Comparison of ENCODE assay signal across 29 cellular contexts in the genomic region with DNA sequence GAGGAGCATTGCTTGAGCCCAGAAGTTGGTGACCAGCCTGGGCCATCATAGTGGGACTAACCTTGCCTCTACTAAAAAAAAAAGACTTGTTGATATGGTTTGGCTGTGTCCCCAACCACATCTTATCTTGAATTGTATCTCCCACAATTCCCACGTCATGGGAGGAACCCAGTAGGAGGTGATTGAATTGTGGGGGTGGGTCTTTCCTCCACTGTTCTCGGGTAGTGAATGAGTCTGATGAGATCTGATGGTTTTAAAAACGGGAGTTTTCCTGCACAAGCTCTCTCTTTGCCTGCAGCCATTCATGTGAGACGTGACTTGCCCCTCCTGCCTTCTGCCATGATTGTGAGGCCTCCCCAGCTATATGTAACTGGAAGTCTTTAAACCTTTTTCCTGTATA. TPM values are rescaled to one million over a fixed set of nuclear protein-coding genes. Genes with fewer than 3 reads are reported as not detected.
DNase-seq lines count a peak whose midpoint lies in the region; ATAC-seq and TF ChIP-seq lines count a peak whose summit lies in the region.
"Had no signal": no experiment of that assay in that cellular context is flagged by ENCODE, and none has a peak within 500 bp of the region (broad histone marks: within the 10 kb centered on the region; RNA-seq: fewer than 3 reads in every experiment).

No MANE protein-coding gene starts in this region.

- H3K9me3 Mint-ChIP-seq in activated naive CD4-positive, alpha-beta T cell treated with anti-CD3 and anti-CD28 coated beads, Interleukin-2, amount 10 ng/mL, durations not matched to agents 7 days and 5 days, result no peaks in the 10 kb centered on the region
- H3K9me3 Mint-ChIP-seq in activated CD8-positive, alpha-beta T cell treated with anti-CD3 and anti-CD28 coated beads, Interleukin-2, amount 10 ng/mL, durations not matched to agents 7 days and 5 days (ENCODE audit: insufficient read depth), result no peaks in the 10 kb centered on the region
- H3K9me3 Mint-ChIP-seq: T-cell had no signal

- no peak overlapping the region for H3K4me3 ChIP-seq in NB4 (ENCODE audit: low read depth, low read length)
- H3K4me3 ChIP-seq in GM23248, result no peak overlapping the region
- H3K4me3 ChIP-seq: BLaER1 treated with 17β-estradiol and CSF1 and Interleukin-3, amounts not matched to agents 10 nM and 100 nM; breast epithelium; prostate gland; sigmoid colon; uterus had no signal

- peaks cover 6% of the 10 kb centered on the region for H3K4me1 Mint-ChIP-seq in activated naive CD4-positive, alpha-beta T cell treated with anti-CD3 and anti-CD28 coated beads, Interleukin-2, amount 10 ng/mL, durations not matched to agents 7 days and 5 days
- peaks cover 10% of the 10 kb centered on the region for H3K4me1 Mint-ChIP-seq in activated CD8-positive, alpha-beta T cell treated with anti-CD3 and anti-CD28 coated beads, Interleukin-2, amount 10 ng/mL, durations not matched to agents 7 days and 5 days (ENCODE audit: low read depth)

- TF ChIP-seq CTCF in NB4 (IDR thresholded peaks at IDR 0.05; ENCODE audit: low read depth, low read length), result no peak

- POLR2A ChIA-PET in activated CD8-positive, alpha-beta T cell treated with anti-CD3 and anti-CD28 coated beads, Interleukin-2, amount 10 ng/mL, durations not matched to agents 7 days and 5 days (lab: Charles Lee), result interaction anchor here (1.0 kb wide), 1 partner anchor 172 kb away, joined by 4 read pairs; the partner anchor contains the start of gene ERCC3

- in situ Hi-C loops in GM23248 (cut with MboI), result no loop called here

- H3K9me3 ChIP-seq in GM23248 (ENCODE audit: low read depth), result no peaks in the 10 kb centered on the region
- H3K9me3 ChIP-seq: breast epithelium, neutrophil, prostate gland, sigmoid colon, uterus had no signal

- 83% methylated on average over 4 of the region's 4 CpGs for WGBS in GM23248 (ENCODE audit: low coverage in 1 of 2, low lambda C conversion rate in 2 of 2, missing lambda C conversion rate in 2 of 2), 2 experiments

- no peaks in the 10 kb centered on the region for H3K27me3 ChIP-seq in GM23248 (replicated peaks; ENCODE audit: insufficient read depth)
- H3K27me3 ChIP-seq: BLaER1 treated with 17β-estradiol and CSF1 and Interleukin-3, amounts not matched to agents 10 nM and 100 nM; breast epithelium; neutrophil; sigmoid colon; uterus had no signal

- H3F3A ChIP-seq in GM23248 (ENCODE audit: insufficient read depth), result no peaks in the 10 kb centered on the region

- H4K20me1 ChIP-seq in GM23248 (ENCODE audit: insufficient read depth), result no peaks in the 10 kb centered on the region
- H4K20me1 ChIP-seq: BLaER1 treated with 17β-estradiol and CSF1 and Interleukin-3, amounts not matched to agents 10 nM and 100 nM had no signal

- H2AFZ ChIP-seq in GM23248, result no peak overlapping the region

- H3K4me1 ChIP-seq in GM23248 (ENCODE audit: insufficient read depth), result no peaks in the 10 kb centered on the region
- H3K4me1 ChIP-seq: breast epithelium, prostate gland, sigmoid colon, uterus had no signal

- H3K27ac Mint-ChIP-seq in activated naive CD4-positive, alpha-beta T cell treated with anti-CD3 and anti-CD28 coated beads, Interleukin-2, amount 10 ng/mL, durations not matched to agents 7 days and 5 days, result no peak overlapping the region
- H3K27ac Mint-ChIP-seq in activated CD8-positive, alpha-beta T cell treated with anti-CD3 and anti-CD28 coated beads, Interleukin-2, amount 10 ng/mL, durations not matched to agents 7 days and 5 days, result peak overlapping the region; percentile 11
- H3K27ac Mint-ChIP-seq: T-cell had no signal

- TF ChIP-seq POLR2A in NB4 (IDR thresholded peaks at IDR 0.05; ENCODE audit: extremely low read depth, insufficient read length), result no peak

- CTCF ChIA-PET in activated naive CD4-positive, alpha-beta T cell treated with anti-CD3 and anti-CD28 coated beads, Interleukin-2, amount 10 ng/mL, durations not matched to agents 7 days and 5 days (lab: Charles Lee), result interaction anchor here (0.6 kb wide), 1 partner anchor 52 kb away, joined by 3 read pairs; no protein-coding TSS in a partner anchor
- CTCF ChIA-PET in activated CD8-positive, alpha-beta T cell treated with anti-CD3 and anti-CD28 coated beads, Interleukin-2, amount 10 ng/mL, durations not matched to agents 7 days and 5 days (lab: Charles Lee), result interaction anchor here (1.0 kb wide), 1 partner anchor 14 kb away, joined by 3 read pairs; no protein-coding TSS in a partner anchor

- DNase-seq in activated naive CD4-positive, alpha-beta T cell treated with Interleukin-2 at 50 U/mL for 16 hours, result peak; percentile 22
- no peak for DNase-seq in activated naive CD4-positive, alpha-beta T cell treated with anti-CD3 and anti-CD28 coated beads, Interleukin-2, amount 10 ng/mL, durations not matched to agents 7 days and 5 days
- DNase-seq in NB4 (ENCODE audit: low read depth) (peak; percentile 17), GM23248 (no peak)
- DNase-seq in activated CD8-positive, alpha-beta T cell treated with anti-CD3 and anti-CD28 coated beads, Interleukin-2, amount 10 ng/mL, durations not matched to agents 7 days and 5 days, result no peak
- DNase-seq in stimulated activated CD4-positive, alpha-beta T cell treated with anti-CD3 and anti-CD28 coated beads, Interleukin-4, amount 100 ng/mL, for 24 hours, result peak; percentile 21
- DNase-seq: activated effector memory CD4-positive, alpha-beta T cell treated with Interleukin-2 at 50 U/mL for 16 hours; amniotic stem cell; COR-L47; effector CD4-positive, alpha-beta T cell; GF-D8; glutamatergic neuron; Karpas-422; mammary epithelial cell; MV-4-11; NCI-H1694; NCI-H2171; NCI-H524; sigmoid colon; T-cell; uterus had no signal

- no peaks in the 10 kb centered on the region for H3K27me3 Mint-ChIP-seq in activated naive CD4-positive, alpha-beta T cell treated with anti-CD3 and anti-CD28 coated beads, Interleukin-2, amount 10 ng/mL, durations not matched to agents 7 days and 5 days
- no peaks in the 10 kb centered on the region for H3K27me3 Mint-ChIP-seq in activated CD8-positive, alpha-beta T cell treated with anti-CD3 and anti-CD28 coated beads, Interleukin-2, amount 10 ng/mL, durations not matched to agents 7 days and 5 days (ENCODE audit: low read depth)
- H3K27me3 Mint-ChIP-seq: T-cell had no signal

- no peak overlapping the region for H3K4me3 Mint-ChIP-seq in activated naive CD4-positive, alpha-beta T cell treated with anti-CD3 and anti-CD28 coated beads, Interleukin-2, amount 10 ng/mL, durations not matched to agents 7 days and 5 days
- H3K4me3 Mint-ChIP-seq in activated CD8-positive, alpha-beta T cell treated with anti-CD3 and anti-CD28 coated beads, Interleukin-2, amount 10 ng/mL, durations not matched to agents 7 days and 5 days, result no peak overlapping the region
- H3K4me3 Mint-ChIP-seq: T-cell had no signal

- H3K4me2 ChIP-seq in GM23248 (ENCODE audit: unreplicated experiment), result no peak overlapping the region

- ATAC-seq in activated CD8-positive, alpha-beta T cell treated with anti-CD3 and anti-CD28 coated beads, Interleukin-2, amount 10 ng/mL, durations not matched to agents 7 days and 5 days, result no peak
- no peak for ATAC-seq in HG02973 (IDR thresholded peaks at IDR 0.05; ENCODE audit: unreplicated experiment)
- ATAC-seq: Panc1 had no signal

- H3K9ac ChIP-seq in GM23248, result no peak overlapping the region
- H3K9ac ChIP-seq: BLaER1 treated with 17β-estradiol and CSF1 and Interleukin-3, amounts not matched to agents 10 nM and 100 nM had no signal

- no peaks in the 10 kb centered on the region for H3K79me2 ChIP-seq in GM23248 (ENCODE audit: insufficient read depth)

- no peak overlapping the region for H3K27ac ChIP-seq in GM23248
- H3K27ac ChIP-seq: BLaER1 treated with 17β-estradiol and CSF1 and Interleukin-3, amounts not matched to agents 10 nM and 100 nM; breast epithelium; epithelial cell of prostate; neutrophil; prostate gland; sigmoid colon; uterus had no signal

- H3K36me3 ChIP-seq in GM23248 (ENCODE audit: low read depth), result no peaks in the 10 kb centered on the region
- H3K36me3 ChIP-seq: breast epithelium, prostate gland, uterus had no signal

- H3K36me3 Mint-ChIP-seq in activated naive CD4-positive, alpha-beta T cell treated with anti-CD3 and anti-CD28 coated beads, Interleukin-2, amount 10 ng/mL, durations not matched to agents 7 days and 5 days, result peaks cover 17% of the 10 kb centered on the region
- peaks cover 15% of the 10 kb centered on the region for H3K36me3 Mint-ChIP-seq in activated CD8-positive, alpha-beta T cell treated with anti-CD3 and anti-CD28 coated beads, Interleukin-2, amount 10 ng/mL, durations not matched to agents 7 days and 5 days (ENCODE audit: low read depth)

- H3K9me2 ChIP-seq in GM23248 (ENCODE audit: insufficient read depth), result 0 out of 2 replicates have a peak, but pooled peaks cover 4% of the 10 kb centered on the region

RNA-seq across cellular contexts. Expression of gene PROC, which starts 47.0 kb away (rescaled TPM):
- not detected for total RNA-seq in activated CD8-positive, alpha-beta T cell treated with anti-CD3 and anti-CD28 coated beads, Interleukin-2, amount 10 ng/mL, durations not matched to agents 7 days and 5 days
- total RNA-seq in GM23248 (2014; rRNA removed; shearing (Covaris generic)), result not detected in 2 replicates
- not detected in 2 replicates for polyA plus RNA-seq in GM23248 (2016; fragmentation: Nextera tagmentation; extraction: Ambion mirVana)
- total RNA-seq: breast epithelium, prostate gland, sigmoid colon had no signal
- polyA plus RNA-seq: AG04450 had no signal

Comparison
In these comparisons a context has a peak if more than half of its experiments do, and no peak if none do; other contexts are left out.
1. DNase-seq: peak in activated naive CD4-positive, alpha-beta T cell treated with Interleukin-2 at 50 U/mL for 16 hours (single experiment), NB4 (single experiment) and stimulated activated CD4-positive, alpha-beta T cell treated with anti-CD3 and anti-CD28 coated beads, Interleukin-4, amount 100 ng/mL, for 24 hours (single experiment); none in activated naive CD4-positive, alpha-beta T cell treated with anti-CD3 and anti-CD28 coated beads, Interleukin-2, amount 10 ng/mL, durations not matched to agents 7 days and 5 days (single experiment), activated CD8-positive, alpha-beta T cell treated with anti-CD3 and anti-CD28 coated beads, Interleukin-2, amount 10 ng/mL, durations not matched to agents 7 days and 5 days (single experiment) and GM23248 (single experiment).